ENCODE assay signal across 9 cellular contexts in the genomic region with DNA sequence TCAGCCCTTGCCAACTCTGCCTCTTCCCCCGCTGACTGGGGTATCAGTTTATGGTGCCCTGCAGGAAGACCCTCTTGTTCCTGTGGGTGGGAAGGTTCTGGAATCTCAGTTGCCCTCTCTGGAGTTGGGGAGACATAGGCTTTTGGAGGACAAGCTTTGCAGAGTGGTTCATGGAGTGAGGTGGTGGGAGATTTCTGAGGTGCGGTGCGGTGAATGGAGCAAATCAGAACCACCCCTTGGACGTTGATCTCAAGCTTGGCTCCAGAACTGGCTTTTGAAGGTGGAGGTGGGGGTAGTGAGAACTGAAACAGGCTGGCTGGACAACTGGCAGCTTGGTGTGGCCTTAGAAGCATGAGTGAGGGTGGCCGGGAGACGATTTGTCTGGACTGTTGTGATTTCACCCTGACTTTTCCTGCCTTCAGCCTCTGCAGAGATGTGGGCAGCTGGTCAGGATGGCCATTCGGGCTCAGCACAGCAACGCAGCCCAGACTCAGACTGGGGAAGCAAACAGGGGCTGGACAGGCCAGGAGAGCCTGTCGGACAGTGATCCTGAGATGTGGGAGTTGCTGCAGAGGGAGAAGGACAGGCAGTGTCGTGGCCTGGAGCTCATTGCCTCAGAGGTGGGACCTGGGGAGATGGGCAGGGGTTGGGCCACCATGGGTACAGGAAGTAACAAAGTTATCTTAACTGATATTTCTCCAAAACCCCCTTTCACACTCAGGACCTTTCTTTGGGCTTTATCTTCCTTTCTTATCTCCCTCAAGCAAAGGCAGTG. TPM values are rescaled to one million over a fixed set of nuclear protein-coding genes. Genes with fewer than 3 reads are reported as not detected.
DNase-seq lines count a peak whose midpoint lies in the region; ATAC-seq, FAIRE-seq and TF ChIP-seq lines count a peak whose summit lies in the region.
"Had no signal": no experiment of that assay in that cellular context is flagged by ENCODE, and none has a peak within 500 bp of the region (broad histone marks: within the 10 kb centered on the region; RNA-seq: fewer than 3 reads in every experiment).

No MANE protein-coding gene starts in this region.

- DNase-seq in HT-29 (ENCODE audit: low spot score) (peak; percentile 52), bronchial epithelial cell (ENCODE audit: low read depth) (no peak), mesendoderm (no peak), NCI-H82 (lab: John Stamatoyannopoulos, UW) (no peak), glomerular visceral epithelial cell (ENCODE audit: extremely low spot score) (no peak), NCI-H510A treated with DMSO at 0.1 percent for 48 hours (lab: John Stamatoyannopoulos, UW) (no peak)

- peak overlapping the region; percentile 85 for H3K9ac ChIP-seq in mesendoderm (ENCODE audit: low read length)

- no peak for ATAC-seq in GM21447 (IDR thresholded peaks at IDR 0.05; ENCODE audit: unreplicated experiment)

- H4K5ac ChIP-seq in mesendoderm (ENCODE audit: low read length): no peak overlapping the region

- no peak overlapping the region for H2BK120ac ChIP-seq in mesendoderm (ENCODE audit: low read depth, low read length)

- peaks cover 24% of the 10 kb centered on the region for H3K79me1 ChIP-seq in mesendoderm (ENCODE audit: low read length)

- peak overlapping the region; percentile 7 for H2AK5ac ChIP-seq in mesendoderm (ENCODE audit: low read length)

- H3K36me3 ChIP-seq in bronchial epithelial cell (ENCODE audit: control insufficient read depth, insufficient read depth, low read length): peaks cover 38% of the 10 kb centered on the region
- peaks cover 24% of the 10 kb centered on the region for H3K36me3 ChIP-seq in mesendoderm (ENCODE audit: control insufficient read depth, insufficient read depth, low read length)

- H3K4me2 ChIP-seq in mesendoderm (ENCODE audit: low read length): peak overlapping the region; percentile 94

- H3K18ac ChIP-seq in mesendoderm (ENCODE audit: low read length): peak overlapping the region; percentile 51

- H3K79me2 ChIP-seq in mesendoderm (ENCODE audit: control insufficient read depth, insufficient read depth, low read length): peaks cover 14% of the 10 kb centered on the region

- H3K4me3 ChIP-seq in bronchial epithelial cell (ENCODE audit: low read depth, low read length) (peak overlapping the region; percentile 90), mesendoderm (ENCODE audit: low read length) (peak overlapping the region; percentile 75)

- peak overlapping the region; percentile 76 for H3K4ac ChIP-seq in mesendoderm (ENCODE audit: low read depth, low read length)

- WGBS in mesendoderm (ENCODE audit: extremely low coverage, insufficient coverage, low lambda C conversion rate): no CpG with 5 or more reads among the region's 10 CpGs

- no peak for FAIRE-seq in bronchial epithelial cell (lab: Jason Lieb, UNC)

- peak overlapping the region; percentile 95 for H3K23ac ChIP-seq in mesendoderm (ENCODE audit: low read length)

- H3K4me1 ChIP-seq in mesendoderm (ENCODE audit: control insufficient read depth, low read depth, low read length): peaks cover 7% of the 10 kb centered on the region

- H3K27ac ChIP-seq in 22Rv1: peak overlapping the region; percentile 100
- peak overlapping the region; percentile 26 for H3K27ac ChIP-seq in mesendoderm (ENCODE audit: low read depth, low read length)

- H3K27me3 ChIP-seq in bronchial epithelial cell (ENCODE audit: control insufficient read depth, insufficient read depth, low read length): peaks cover 5% of the 10 kb centered on the region
- peaks cover 11% of the 10 kb centered on the region for H3K27me3 ChIP-seq in mesendoderm (ENCODE audit: insufficient read depth, low read length, poor library complexity)

- no peak overlapping the region for H4K8ac ChIP-seq in mesendoderm (ENCODE audit: low read depth, low read length)

- peak overlapping the region; percentile 15 for H2BK5ac ChIP-seq in mesendoderm (ENCODE audit: low read length)

- no peak overlapping the region for H2BK15ac ChIP-seq in mesendoderm (replicated peaks; ENCODE audit: low read depth)

- peak overlapping the region; percentile 95 for H3K56ac ChIP-seq in mesendoderm (ENCODE audit: low read length)

- TF ChIP-seq CTCF in 22Rv1 (IDR thresholded peaks at IDR 0.05) (no peak), bronchial epithelial cell (IDR thresholded peaks at IDR 0.05; ENCODE audit: insufficient read depth, low read length, severe bottlenecking) (no peak)

RNA-seq across cellular contexts. Expression of a gene that starts 1.1 kb away (rescaled TPM):
- total RNA-seq in HT-29 (2014; rRNA removed; shearing (Covaris generic)): 295 and 298 TPM in 2 replicates
- total RNA-seq in bronchial epithelial cell: 357 and 413 TPM in 2 replicates
- polyA plus RNA-seq in mesendoderm (2013, experiment 1 of 2): 223 TPM
- polyA plus RNA-seq in mesendoderm (2013, experiment 2 of 2): 222 TPM

RNA-seq across cellular contexts. Expression of a gene that starts 14.0 kb away (rescaled TPM):
- 0.97 and 2.8 TPM in 2 replicates for total RNA-seq in HT-29 (2014; rRNA removed; shearing (Covaris generic))
- total RNA-seq in bronchial epithelial cell: 0.53 and 1.9 TPM in 2 replicates
- 0.52 TPM for polyA plus RNA-seq in mesendoderm (2013, experiment 1 of 2)
- 0.42 TPM for polyA plus RNA-seq in mesendoderm (2013, experiment 2 of 2)

RNA-seq across cellular contexts. Expression of a gene that starts 20.4 kb away (rescaled TPM):
- 0.41 and 1.1 TPM in 2 replicates for total RNA-seq in HT-29 (2014; rRNA removed; shearing (Covaris generic))
- 0.26 and 0.51 TPM in 2 replicates for total RNA-seq in bronchial epithelial cell
- polyA plus RNA-seq in mesendoderm (2013, experiment 1 of 2): 0.24 TPM
- 0.42 TPM for polyA plus RNA-seq in mesendoderm (2013, experiment 2 of 2)
- total RNA-seq: SK-MEL-5 had no signal
